Comparison of ENCODE assay signal across 8 cellular contexts in the genomic region with DNA sequence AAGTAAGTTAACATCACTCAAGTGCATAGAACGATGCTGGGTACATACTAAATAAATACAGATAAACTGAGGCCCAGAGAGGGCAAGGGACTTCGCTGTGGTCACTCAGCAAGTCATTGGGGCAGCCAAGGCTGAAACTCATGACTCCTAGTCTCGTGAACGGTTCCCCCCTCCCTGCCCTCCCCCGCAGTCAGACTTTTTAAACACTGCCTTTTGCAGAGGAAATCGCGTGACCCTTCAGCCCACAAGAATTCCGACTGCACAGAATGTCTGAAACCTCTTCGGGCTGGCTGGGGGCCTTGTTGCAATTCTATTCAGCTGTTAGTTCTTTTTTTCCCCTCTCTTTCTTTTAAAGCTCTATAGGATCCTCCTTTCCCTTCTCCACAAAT. TPM values are rescaled to one million over a fixed set of nuclear protein-coding genes. Genes with fewer than 3 reads are reported as not detected.
DNase-seq lines count a peak whose midpoint lies in the region; ATAC-seq and TF ChIP-seq lines count a peak whose summit lies in the region.

No MANE protein-coding gene starts in this region.

- peak overlapping the region; percentile 58 for H3K27ac Mint-ChIP-seq in CD4-positive, alpha-beta T cell

- CTCF ChIA-PET in CD4-positive, alpha-beta T cell (lab: Charles Lee), result no interaction called here

- ATAC-seq in CD4-positive, alpha-beta T cell (ENCODE audit: poor library complexity), result peak; percentile 37
- peak; percentile 32 for ATAC-seq in GM21423 (IDR thresholded peaks at IDR 0.05; ENCODE audit: unreplicated experiment)
- no peak for ATAC-seq in HG03571 (IDR thresholded peaks at IDR 0.05; ENCODE audit: unreplicated experiment)

- H3K4me3 ChIP-seq in MM.1S (ENCODE audit: low read length) (peak overlapping the region; percentile 33; the same call in 1 of the 2 replicates), hepatocyte (no peak overlapping the region)

- intact Hi-C loops in CD4-positive, alpha-beta T cell (cut with DNase I, micrococcal nuclease), result no loop called here

- no peak overlapping the region for H3K4me3 Mint-ChIP-seq in CD4-positive, alpha-beta T cell

- peak overlapping the region; percentile 81 for H3K9ac ChIP-seq in MM.1S (ENCODE audit: low read length)

- H3K36me3 ChIP-seq in MM.1S (replicated peaks; ENCODE audit: insufficient read depth, low read length) (no peaks in the 10 kb centered on the region), hepatocyte (replicated peaks; ENCODE audit: insufficient read depth, low read depth) (no peaks in the 10 kb centered on the region)

- no peaks in the 10 kb centered on the region for H3K27me3 ChIP-seq in CD4-positive, alpha-beta T cell (ENCODE audit: control insufficient read depth, insufficient read depth, low read length)
- H3K27me3 ChIP-seq in MM.1S (replicated peaks; ENCODE audit: insufficient read depth, low read length) (no peaks in the 10 kb centered on the region), hepatocyte (no peaks in the 10 kb centered on the region)

- TF ChIP-seq CTCF in CD4-positive, alpha-beta T cell (IDR thresholded peaks at IDR 0.05), result no peak
- TF ChIP-seq CTCF in MM.1S (IDR thresholded peaks at IDR 0.05; ENCODE audit: low read length) (no peak), hepatocyte (IDR thresholded peaks at IDR 0.05; ENCODE audit: poor library complexity) (no peak)

- peaks cover 49% of the 10 kb centered on the region for H3K79me2 ChIP-seq in MM.1S (ENCODE audit: low read length)
- peaks cover 85% of the 10 kb centered on the region for H3K79me2 ChIP-seq in hepatocyte

- peaks cover 20% of the 10 kb centered on the region for H3F3A ChIP-seq in MM.1S (ENCODE audit: insufficient read depth, low read length)

- H2AFZ ChIP-seq in MM.1S (ENCODE audit: low read length) (no peak overlapping the region), hepatocyte (no peak overlapping the region)

- no peak overlapping the region for H3K27ac ChIP-seq in CD4-positive, alpha-beta T cell (ENCODE audit: low read depth, low read length)
- H3K27ac ChIP-seq in MM.1S (ENCODE audit: low read length) (peak overlapping the region; percentile 96), hepatocyte (peak overlapping the region; percentile 88)

- no peak for DNase-seq in CD4-positive, alpha-beta T cell
- DNase-seq in MM.1S (peak; percentile 93), hepatocyte (ENCODE audit: low spot score) (peak; percentile 74), NCI-H524 (lab: John Stamatoyannopoulos, UW) (no peak)
- DNase-seq in activated T-helper 9 cell treated with anti-CD3 and anti-CD28 coated beads, Interleukin-2, amount 50 U/mL, for 16 hours (ENCODE audit: low read depth), result peak; percentile 26
- peak; percentile 12 to 50 for DNase-seq in stimulated activated CD4-positive, alpha-beta T cell treated with anti-CD3 and anti-CD28 coated beads, Interleukin-12 subunit alpha, Interleukin-12 subunit beta, amount 100 ng/mL, for 24 hours (ENCODE audit: low read depth in 2 of 2)

- no peaks in the 10 kb centered on the region for H3K9me3 ChIP-seq in CD4-positive, alpha-beta T cell (ENCODE audit: control insufficient read depth, low read length)
- H3K9me3 ChIP-seq in MM.1S (replicated peaks; ENCODE audit: insufficient read depth, low read length) (no peaks in the 10 kb centered on the region), hepatocyte (ENCODE audit: low read depth) (no peaks in the 10 kb centered on the region)

- POLR2A ChIA-PET in CD4-positive, alpha-beta T cell (lab: Charles Lee), result interaction anchor here (0.8 kb wide), 1 partner anchor 129 kb away, joined by 3 read pairs; no protein-coding TSS in a partner anchor

- WGBS in hepatocyte (ENCODE audit: low lambda C conversion rate, missing lambda C conversion rate), result 66% methylated on average over 9 of the region's 9 CpGs

- H3K9me3 Mint-ChIP-seq in CD4-positive, alpha-beta T cell, result no peaks in the 10 kb centered on the region

- H3K9me2 ChIP-seq in MM.1S (replicated peaks; ENCODE audit: insufficient read depth, low read length) (no peaks in the 10 kb centered on the region), hepatocyte (replicated peaks; ENCODE audit: insufficient read depth) (no peaks in the 10 kb centered on the region)

- peak overlapping the region; percentile 84 for H3K4me2 ChIP-seq in MM.1S (ENCODE audit: low read depth, low read length)
- peak overlapping the region; percentile 46 for H3K4me2 ChIP-seq in hepatocyte

- H3K27me3 Mint-ChIP-seq in CD4-positive, alpha-beta T cell, result peaks cover 4% of the 10 kb centered on the region

- peaks cover 10% of the 10 kb centered on the region for H3K4me1 Mint-ChIP-seq in CD4-positive, alpha-beta T cell (ENCODE audit: low read depth)

- no peaks in the 10 kb centered on the region for H3K36me3 Mint-ChIP-seq in CD4-positive, alpha-beta T cell (ENCODE audit: low read depth)

- H4K20me1 ChIP-seq in MM.1S (ENCODE audit: insufficient read depth, low read length) (no peaks in the 10 kb centered on the region), hepatocyte (ENCODE audit: insufficient read depth, poor library complexity, severe bottlenecking) (peaks cover 6% of the 10 kb centered on the region)

- peaks cover 28% of the 10 kb centered on the region for H3K4me1 ChIP-seq in MM.1S (ENCODE audit: low read length)
- H3K4me1 ChIP-seq in hepatocyte (ENCODE audit: insufficient read depth), result peaks cover 47% of the 10 kb centered on the region

RNA-seq across cellular contexts. Expression of a gene that starts 28.1 kb away (rescaled TPM):
- 1 to 10 TPM in 1 of 2 experiments, under 1 TPM in 1; 0.89 to 1.7 TPM for total RNA-seq in CD4-positive, alpha-beta T cell
- 33.5 and 35.7 TPM in 2 replicates for total RNA-seq in hepatocyte
- 41.6 and 44.7 TPM in 2 replicates for polyA plus RNA-seq in hepatocyte

Comparison
In these comparisons a context has a peak if more than half of its experiments do, and no peak if none do; other contexts are left out.
1. DNase-seq: peak in MM.1S (single experiment), activated T-helper 9 cell treated with anti-CD3 and anti-CD28 coated beads, Interleukin-2, amount 50 U/mL, for 16 hours (single experiment), hepatocyte (single experiment) and stimulated activated CD4-positive, alpha-beta T cell treated with anti-CD3 and anti-CD28 coated beads, Interleukin-12 subunit alpha, Interleukin-12 subunit beta, amount 100 ng/mL, for 24 hours (2 of 2); none in CD4-positive, alpha-beta T cell (0 of 10) and NCI-H524 (0 of 2).
2. RNA of a gene that starts 28.1 kb away (total RNA-seq): 33.5 to 35.7 TPM in hepatocyte; 0.89 to 1.7 TPM in CD4-positive, alpha-beta T cell; every median in the first group is over 10 times any median in the second.